In the genomic region with DNA sequence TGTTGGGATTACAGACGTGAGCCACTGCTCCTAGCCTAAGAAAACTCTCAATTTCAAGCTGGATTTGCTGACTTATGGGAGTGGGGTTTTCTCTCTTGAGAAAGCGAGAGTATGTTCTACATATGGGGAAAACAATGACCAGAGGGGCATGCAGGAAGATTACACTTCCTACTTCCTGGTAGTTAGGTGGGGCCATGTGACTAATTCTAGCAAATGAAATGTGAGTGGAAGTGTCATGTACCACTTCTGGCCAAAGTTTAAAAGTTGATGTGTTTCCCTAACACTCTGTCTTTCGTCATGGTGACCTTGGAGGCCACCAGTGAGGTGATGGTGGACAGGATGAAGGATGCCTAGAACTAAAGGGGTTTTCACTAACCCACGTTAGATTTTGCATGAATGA, we compare ENCODE assay signal across 2 cellular contexts.
TF ChIP-seq lines count a peak whose summit lies in the region.

No MANE protein-coding gene starts in this region.

TF ChIP-seq in HepG2, 621 proteins besides CTCF, POLR2A, EP300 and RAD21:
- TF ChIP-seq NFYB (CRISPR knock-in tag; IDR thresholded peaks at IDR 0.05) (peak; percentile 48), CAMTA2 (CRISPR knock-in tag; IDR thresholded peaks at IDR 0.05; ENCODE audit: borderline replicate concordance) (no peak)

TF ChIP-seq in K562, 482 proteins besides CTCF, POLR2A, EP300 and RAD21:
- TF ChIP-seq ARID3B (CRISPR knock-in tag; IDR thresholded peaks at IDR 0.05; ENCODE audit: borderline replicate concordance) (no peak), NFYB (IDR thresholded peaks at IDR 0.05; ENCODE audit: extremely low read depth, insufficient read length) (peak; percentile 54), USF2 (CRISPR knock-in tag; IDR thresholded peaks at IDR 0.05) (peak; percentile 67), RAD51 (IDR thresholded peaks at IDR 0.05; ENCODE audit: borderline replicate concordance, low read depth) (peak; percentile 40; the same call in 1 of the 2 replicates), USF1 (CRISPR knock-in tag; IDR thresholded peaks at IDR 0.05) (peak; percentile 56), MCM3 (IDR thresholded peaks at IDR 0.05) (no peak)
TF ChIP-seq in K562: peak in this region for 4.
